ENCODE assay signal across 20 cellular contexts in the genomic region with DNA sequence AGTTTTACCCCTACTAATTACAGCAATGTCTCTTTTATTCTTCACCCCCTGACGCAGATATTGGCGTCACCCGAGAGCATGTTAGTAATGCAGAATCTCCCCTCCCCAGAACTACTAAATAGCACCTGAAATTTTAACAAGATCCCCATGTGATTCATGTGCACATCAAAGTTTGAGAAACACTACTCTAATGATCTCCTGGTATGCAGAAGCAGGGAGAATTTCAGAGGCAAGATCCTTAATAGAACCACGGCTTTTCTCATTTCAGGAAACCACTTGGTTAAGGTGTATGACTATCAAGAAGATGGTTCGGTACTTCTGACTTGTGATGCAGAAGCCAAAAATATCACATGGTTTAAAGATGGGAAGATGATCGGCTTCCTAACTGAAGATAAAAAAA. TPM values are rescaled to one million over a fixed set of nuclear protein-coding genes. Genes with fewer than 3 reads are reported as not detected.
DNase-seq lines count a peak whose midpoint lies in the region; ATAC-seq lines count a peak whose summit lies in the region.
"Had no signal": no experiment of that assay in that cellular context is flagged by ENCODE, and none has a peak within 500 bp of the region (broad histone marks: within the 10 kb centered on the region; RNA-seq: fewer than 3 reads in every experiment).

No MANE protein-coding gene starts in this region.

- H3K9me2 ChIP-seq in Karpas-422 (replicated peaks; ENCODE audit: insufficient read depth, low read length): no peaks in the 10 kb centered on the region

- no peaks in the 10 kb centered on the region for H3K9me3 ChIP-seq in Karpas-422 (ENCODE audit: low read length)
- no peaks in the 10 kb centered on the region for H3K9me3 ChIP-seq in naive thymus-derived CD4-positive, alpha-beta T cell (ENCODE audit: control insufficient read depth in 2 of 3, low read length in 3 of 3)
- H3K9me3 ChIP-seq: BE2C, Peyer's patch had no signal

- CTCF ChIA-PET in activated naive CD4-positive, alpha-beta T cell treated with anti-CD3 and anti-CD28 coated beads for 36 hours (lab: Charles Lee): interaction anchor here (2.8 to 6.0 kb wide), 2 partner anchors 54 to 151 kb away, joined by 16 to 46 read pairs; no protein-coding TSS in a partner anchor
- CTCF ChIA-PET in activated CD8-positive, alpha-beta T cell treated with anti-CD3 and anti-CD28 coated beads, Interleukin-2, amount 10 ng/mL, durations not matched to agents 7 days and 5 days (lab: Charles Lee): interaction anchor here (1.1 kb wide), 1 partner anchor 151 kb away, joined by 4 read pairs; no protein-coding TSS in a partner anchor
- CTCF ChIA-PET in naive thymus-derived CD4-positive, alpha-beta T cell (lab: Charles Lee): interaction anchor here (0.8 to 8.6 kb wide), 4 partner anchors 10 to 151 kb away, joined by 3 to 90 read pairs (median 9); a partner anchor contains a TSS

- H3K4me3 Mint-ChIP-seq in activated naive CD4-positive, alpha-beta T cell treated with anti-CD3 and anti-CD28 coated beads for 36 hours: no peak overlapping the region
- H3K4me3 Mint-ChIP-seq in activated CD8-positive, alpha-beta T cell treated with anti-CD3 and anti-CD28 coated beads, Interleukin-2, amount 10 ng/mL, durations not matched to agents 7 days and 5 days: no peak overlapping the region
- H3K4me3 Mint-ChIP-seq in naive thymus-derived CD4-positive, alpha-beta T cell: peak overlapping the region in 4 of 10 donors; percentile 2 to 98 (median 70)

- POLR2A ChIA-PET in activated CD8-positive, alpha-beta T cell treated with anti-CD3 and anti-CD28 coated beads, Interleukin-2, amount 10 ng/mL, durations not matched to agents 7 days and 5 days (lab: Charles Lee): no interaction called here
- POLR2A ChIA-PET in naive thymus-derived CD4-positive, alpha-beta T cell (lab: Charles Lee): no interaction called here

- no peak for DNase-seq in activated naive CD4-positive, alpha-beta T cell treated with anti-CD3 and anti-CD28 coated beads for 36 hours
- DNase-seq in activated naive CD4-positive, alpha-beta T cell (lab: John Stamatoyannopoulos, UW): no peak
- DNase-seq in Karpas-422 (no peak), NCI-H748 treated with DMSO at 0.1 percent for 48 hours (lab: John Stamatoyannopoulos, UW) (no peak), NCI-H2196 treated with DMSO at 0.1 percent for 48 hours (lab: John Stamatoyannopoulos, UW; ENCODE audit: unreplicated experiment) (no peak)
- DNase-seq in activated CD8-positive, alpha-beta T cell treated with anti-CD3 and anti-CD28 coated beads, Interleukin-2, amount 10 ng/mL, durations not matched to agents 7 days and 5 days: no peak
- no peak for DNase-seq in naive thymus-derived CD4-positive, alpha-beta T cell
- DNase-seq: BE2C, COR-L47, DMS153, GOT3, NCI-H146, NCI-H2081 treated with DMSO at 0.1 percent for 48 hours, NCI-H446, NCI-H774, Peyer's patch, Right ventricle myocardium superior had no signal

- H3K27me3 Mint-ChIP-seq in activated naive CD4-positive, alpha-beta T cell treated with anti-CD3 and anti-CD28 coated beads for 36 hours (ENCODE audit: low read depth): no peaks in the 10 kb centered on the region
- no peaks in the 10 kb centered on the region for H3K27me3 Mint-ChIP-seq in activated CD8-positive, alpha-beta T cell treated with anti-CD3 and anti-CD28 coated beads, Interleukin-2, amount 10 ng/mL, durations not matched to agents 7 days and 5 days (ENCODE audit: low read depth)
- no peaks in the 10 kb centered on the region for H3K27me3 Mint-ChIP-seq in naive thymus-derived CD4-positive, alpha-beta T cell

- no peaks in the 10 kb centered on the region for H3K27me3 ChIP-seq in Karpas-422 (ENCODE audit: low read length)
- H3K27me3 ChIP-seq in naive thymus-derived CD4-positive, alpha-beta T cell (ENCODE audit: control insufficient read depth in 2 of 2, insufficient read depth in 2 of 2, low read length in 2 of 2): no peaks in the 10 kb centered on the region
- H3K27me3 ChIP-seq: Peyer's patch had no signal

- H2AFZ ChIP-seq in Karpas-422 (ENCODE audit: low read length): no peak overlapping the region

- H3K4me2 ChIP-seq in Karpas-422 (ENCODE audit: low read depth, low read length, poor library complexity, severe bottlenecking): no peak overlapping the region

- no peak for ATAC-seq in activated CD8-positive, alpha-beta T cell treated with anti-CD3 and anti-CD28 coated beads, Interleukin-2, amount 10 ng/mL, durations not matched to agents 7 days and 5 days
- ATAC-seq in naive thymus-derived CD4-positive, alpha-beta T cell: no peak
- no peak for ATAC-seq in HG03354 (IDR thresholded peaks at IDR 0.05; ENCODE audit: poor library complexity, severe bottlenecking, unreplicated experiment)

- peak overlapping the region; percentile 49 for H3K27ac ChIP-seq in Karpas-422 (ENCODE audit: low read length)
- peak overlapping the region; percentile 96 for H3K27ac ChIP-seq in naive thymus-derived CD4-positive, alpha-beta T cell (ENCODE audit: low read depth, low read length)
- H3K27ac ChIP-seq: HL-60, Peyer's patch had no signal

- intact Hi-C loops in activated naive CD4-positive, alpha-beta T cell treated with anti-CD3 and anti-CD28 coated beads for 36 hours (cut with micrococcal nuclease): no loop called here
- intact Hi-C loops in naive thymus-derived CD4-positive, alpha-beta T cell (cut with micrococcal nuclease): no loop called here

- no peak overlapping the region for H3K9ac ChIP-seq in Karpas-422 (ENCODE audit: low read length)

- H3K27ac Mint-ChIP-seq in activated naive CD4-positive, alpha-beta T cell treated with anti-CD3 and anti-CD28 coated beads for 36 hours: peak overlapping the region; percentile 64
- H3K27ac Mint-ChIP-seq in activated CD8-positive, alpha-beta T cell treated with anti-CD3 and anti-CD28 coated beads, Interleukin-2, amount 10 ng/mL, durations not matched to agents 7 days and 5 days: peak overlapping the region; percentile 21
- H3K27ac Mint-ChIP-seq in naive thymus-derived CD4-positive, alpha-beta T cell: peak overlapping the region in 8 of 9 donors; percentile 73 to 100 (median 96)

- H3K79me2 ChIP-seq in Karpas-422 (ENCODE audit: low read length): peaks cover 34% of the 10 kb centered on the region

- peaks cover 45% of the 10 kb centered on the region for H3K36me3 ChIP-seq in Karpas-422 (ENCODE audit: insufficient read depth, low read length)
- peaks cover 22 to 54% (median 30%) of the 10 kb centered on the region in 3 experiments for H3K36me3 ChIP-seq in naive thymus-derived CD4-positive, alpha-beta T cell (ENCODE audit: control insufficient read depth in 2 of 3, insufficient read depth in 3 of 3, low read length in 3 of 3)
- H3K36me3 ChIP-seq: BE2C, Peyer's patch had no signal

- no peak overlapping the region for H3K4me3 ChIP-seq in Karpas-422 (ENCODE audit: low read length)
- H3K4me3 ChIP-seq in naive thymus-derived CD4-positive, alpha-beta T cell (ENCODE audit: low read length): no peak overlapping the region
- H3K4me3 ChIP-seq: Peyer's patch had no signal

- peaks cover 37% of the 10 kb centered on the region for H3K36me3 Mint-ChIP-seq in activated naive CD4-positive, alpha-beta T cell treated with anti-CD3 and anti-CD28 coated beads for 36 hours (ENCODE audit: low read depth)
- peaks cover 79% of the 10 kb centered on the region for H3K36me3 Mint-ChIP-seq in activated CD8-positive, alpha-beta T cell treated with anti-CD3 and anti-CD28 coated beads, Interleukin-2, amount 10 ng/mL, durations not matched to agents 7 days and 5 days (ENCODE audit: low read depth)
- H3K36me3 Mint-ChIP-seq in naive thymus-derived CD4-positive, alpha-beta T cell: peaks cover 36 to 57% (median 49%) of the 10 kb centered on the region in 5 donors

- H3K4me1 Mint-ChIP-seq in activated naive CD4-positive, alpha-beta T cell treated with anti-CD3 and anti-CD28 coated beads for 36 hours (ENCODE audit: low read depth): peaks cover 46% of the 10 kb centered on the region
- H3K4me1 Mint-ChIP-seq in activated CD8-positive, alpha-beta T cell treated with anti-CD3 and anti-CD28 coated beads, Interleukin-2, amount 10 ng/mL, durations not matched to agents 7 days and 5 days (ENCODE audit: low read depth): peaks cover 63% of the 10 kb centered on the region
- peaks cover 26 to 80% (median 62%) of the 10 kb centered on the region in 7 donors for H3K4me1 Mint-ChIP-seq in naive thymus-derived CD4-positive, alpha-beta T cell

- H4K20me1 ChIP-seq in Karpas-422 (ENCODE audit: insufficient read depth, low read depth, low read length): no peaks in the 10 kb centered on the region

- no peaks in the 10 kb centered on the region for H3K9me3 Mint-ChIP-seq in activated naive CD4-positive, alpha-beta T cell treated with anti-CD3 and anti-CD28 coated beads for 36 hours
- no peaks in the 10 kb centered on the region for H3K9me3 Mint-ChIP-seq in activated CD8-positive, alpha-beta T cell treated with anti-CD3 and anti-CD28 coated beads, Interleukin-2, amount 10 ng/mL, durations not matched to agents 7 days and 5 days (ENCODE audit: insufficient read depth)
- peaks cover 0 to 1% (median 0%) of the 10 kb centered on the region in 11 donors for H3K9me3 Mint-ChIP-seq in naive thymus-derived CD4-positive, alpha-beta T cell

- peaks cover 35% of the 10 kb centered on the region for H3K4me1 ChIP-seq in Karpas-422 (ENCODE audit: low read length)
- peaks cover 25 to 30% of the 10 kb centered on the region in 2 donors for H3K4me1 ChIP-seq in naive thymus-derived CD4-positive, alpha-beta T cell (ENCODE audit: control insufficient read depth in 2 of 2, insufficient read depth in 2 of 2, low read length in 2 of 2)
- H3K4me1 ChIP-seq: BE2C, Peyer's patch had no signal

RNA-seq across cellular contexts. Expression of a gene that starts 5.3 kb away (rescaled TPM):
- 100 to 1,000 TPM; 103 to 106 TPM for total RNA-seq in activated naive CD4-positive, alpha-beta T cell treated with anti-CD3 and anti-CD28 coated beads for 36 hours
- 88.1 and 158 TPM in 2 replicates for total RNA-seq in Karpas-422 (2014; rRNA removed; shearing (Covaris generic); ENCODE audit: low replicate concordance)
- 100 to 1,000 TPM; 227 to 232 TPM for total RNA-seq in activated CD8-positive, alpha-beta T cell treated with anti-CD3 and anti-CD28 coated beads, Interleukin-2, amount 10 ng/mL, durations not matched to agents 7 days and 5 days
- total RNA-seq in naive thymus-derived CD4-positive, alpha-beta T cell: 100 to 1,000 TPM; 122 to 220 (median 192) TPM
- 100 to 1,000 TPM; 333 to 459 TPM for polyA plus RNA-seq in naive thymus-derived CD4-positive, alpha-beta T cell
- total RNA-seq: Right ventricle myocardium superior had no signal
- polyA plus RNA-seq: AG04450 had no signal

RNA-seq across cellular contexts. Expression of a gene that starts 7.0 kb away (rescaled TPM):
- total RNA-seq in activated naive CD4-positive, alpha-beta T cell treated with anti-CD3 and anti-CD28 coated beads for 36 hours: 100 to 1,000 TPM; 259 to 285 TPM
- 3.7 and 5.7 TPM in 2 replicates for total RNA-seq in Karpas-422 (2014; rRNA removed; shearing (Covaris generic); ENCODE audit: low replicate concordance)
- 100 to 1,000 TPM; 541 to 588 TPM for total RNA-seq in activated CD8-positive, alpha-beta T cell treated with anti-CD3 and anti-CD28 coated beads, Interleukin-2, amount 10 ng/mL, durations not matched to agents 7 days and 5 days
- total RNA-seq in naive thymus-derived CD4-positive, alpha-beta T cell: 100 to 1,000 TPM; 232 to 597 (median 352) TPM
- polyA plus RNA-seq in naive thymus-derived CD4-positive, alpha-beta T cell: 1,000 to 10,000 TPM in 1 of 2 donors, 100 to 1,000 TPM in 1; 947 to 1,287 TPM
- polyA plus RNA-seq: AG04450 had no signal

RNA-seq across cellular contexts. Expression of a gene that starts 9.9 kb away (rescaled TPM):
- 10 to 100 TPM; 35.3 to 35.7 TPM for total RNA-seq in activated naive CD4-positive, alpha-beta T cell treated with anti-CD3 and anti-CD28 coated beads for 36 hours
- total RNA-seq in Karpas-422 (2014; rRNA removed; shearing (Covaris generic); ENCODE audit: low replicate concordance): 9.7 and 26.3 TPM in 2 replicates
- total RNA-seq in activated CD8-positive, alpha-beta T cell treated with anti-CD3 and anti-CD28 coated beads, Interleukin-2, amount 10 ng/mL, durations not matched to agents 7 days and 5 days: 10 to 100 TPM; 38.5 to 39.8 TPM
- total RNA-seq in naive thymus-derived CD4-positive, alpha-beta T cell: 10 to 100 TPM; 38.4 to 54.5 (median 46.9) TPM
- polyA plus RNA-seq in naive thymus-derived CD4-positive, alpha-beta T cell: 10 to 100 TPM; 20.3 to 31.7 TPM

RNA-seq across cellular contexts. Expression of a gene that starts 44.9 kb away (rescaled TPM):
- total RNA-seq in activated naive CD4-positive, alpha-beta T cell treated with anti-CD3 and anti-CD28 coated beads for 36 hours: 100 to 1,000 TPM; 377 to 415 TPM
- 0.32 and 1.3 TPM in 2 replicates for total RNA-seq in Karpas-422 (2014; rRNA removed; shearing (Covaris generic); ENCODE audit: low replicate concordance)
- 100 to 1,000 TPM; 515 to 530 TPM for total RNA-seq in activated CD8-positive, alpha-beta T cell treated with anti-CD3 and anti-CD28 coated beads, Interleukin-2, amount 10 ng/mL, durations not matched to agents 7 days and 5 days
- 100 to 1,000 TPM; 392 to 706 (median 670) TPM for total RNA-seq in naive thymus-derived CD4-positive, alpha-beta T cell
- 1,000 to 10,000 TPM in 1 of 2 donors, 100 to 1,000 TPM in 1; 987 to 1,286 TPM for polyA plus RNA-seq in naive thymus-derived CD4-positive, alpha-beta T cell
- polyA plus RNA-seq: AG04450 had no signal

RNA-seq across cellular contexts. Expression of a gene that starts 51.9 kb away (rescaled TPM):
- total RNA-seq in activated naive CD4-positive, alpha-beta T cell treated with anti-CD3 and anti-CD28 coated beads for 36 hours: 100 to 1,000 TPM; 279 to 284 TPM
- 80.7 and 82.4 TPM in 2 replicates for total RNA-seq in Karpas-422 (2014; rRNA removed; shearing (Covaris generic); ENCODE audit: low replicate concordance)
- 100 to 1,000 TPM; 275 to 298 TPM for total RNA-seq in activated CD8-positive, alpha-beta T cell treated with anti-CD3 and anti-CD28 coated beads, Interleukin-2, amount 10 ng/mL, durations not matched to agents 7 days and 5 days
- total RNA-seq in naive thymus-derived CD4-positive, alpha-beta T cell: 100 to 1,000 TPM; 140 to 241 (median 154) TPM
- polyA plus RNA-seq in naive thymus-derived CD4-positive, alpha-beta T cell: 100 to 1,000 TPM; 525 to 842 TPM

Comparison
In these comparisons a context has a peak if more than half of its experiments do, and no peak if none do; other contexts are left out.
1. H3K27ac Mint-ChIP-seq: peak in every context shown above with its lines; median percentile 96 in naive thymus-derived CD4-positive, alpha-beta T cell; 64 in activated naive CD4-positive, alpha-beta T cell treated with anti-CD3 and anti-CD28 coated beads for 36 hours; 21 in activated CD8-positive, alpha-beta T cell treated with anti-CD3 and anti-CD28 coated beads, Interleukin-2, amount 10 ng/mL, durations not matched to agents 7 days and 5 days.
2. RNA of a gene that starts 7.0 kb away (total RNA-seq): 541 to 588 TPM in activated CD8-positive, alpha-beta T cell treated with anti-CD3 and anti-CD28 coated beads, Interleukin-2, amount 10 ng/mL, durations not matched to agents 7 days and 5 days, 232 to 597 TPM in naive thymus-derived CD4-positive, alpha-beta T cell and 259 to 285 TPM in activated naive CD4-positive, alpha-beta T cell treated with anti-CD3 and anti-CD28 coated beads for 36 hours; 3.7 to 5.7 TPM in Karpas-422; every median in the first group is over 10 times any median in the second.